ENCODE assay signal across 10 cellular contexts in the genomic region with DNA sequence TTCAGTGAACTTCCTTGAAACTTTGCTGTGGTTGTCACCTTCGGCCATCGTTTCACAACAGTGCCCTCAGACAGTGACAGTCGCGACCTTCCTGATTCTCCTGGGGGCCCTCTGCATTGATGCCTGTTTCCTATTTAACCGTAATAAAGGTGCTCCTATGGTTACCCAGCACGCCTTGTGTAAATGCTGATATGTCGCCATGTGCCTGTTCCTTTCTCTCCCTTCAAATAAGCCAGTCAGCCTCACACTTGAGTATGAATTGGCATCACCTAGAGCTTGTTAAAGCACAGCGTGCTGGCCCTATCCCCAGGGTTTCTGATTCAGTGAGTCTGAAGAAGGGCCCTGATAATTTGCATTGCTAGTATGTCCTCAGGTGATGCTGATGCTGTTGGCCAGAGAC.
DNase-seq lines count a peak whose midpoint lies in the region; ATAC-seq and TF ChIP-seq lines count a peak whose summit lies in the region.
"Had no signal": no experiment of that assay in that cellular context is flagged by ENCODE, and none has a peak within 500 bp of the region (broad histone marks: within the 10 kb centered on the region; RNA-seq: fewer than 3 reads in every experiment).

No MANE protein-coding gene starts in this region.

- H3K36me3 ChIP-seq in mucosa of descending colon (ENCODE audit: low read depth) = no peaks in the 10 kb centered on the region

- intact Hi-C loops in mucosa of descending colon (cut with DNase I, micrococcal nuclease) = no loop called here

- H3K4me1 ChIP-seq in mucosa of descending colon (ENCODE audit: low read depth) = no peaks in the 10 kb centered on the region

- no peaks in the 10 kb centered on the region for H3K9me3 ChIP-seq in mucosa of descending colon

- no peak overlapping the region for H3K4me3 ChIP-seq in mucosa of descending colon

- TF ChIP-seq CTCF in mucosa of descending colon (IDR thresholded peaks at IDR 0.05) = no peak

- peak; percentile 82 for DNase-seq in COR-L47 (lab: John Stamatoyannopoulos, UW)
- peak; percentile 43 to 50 for DNase-seq in Kasumi-1 (lab: John Stamatoyannopoulos, UW)
- DNase-seq in SKM-1 treated with dmso at 0.1 percent for 144 hours (lab: John Stamatoyannopoulos, UW; ENCODE audit: unreplicated experiment) = peak; percentile 84
- DNase-seq in mucosa of descending colon = no peak
- no peak for DNase-seq in HuH-7.5 (ENCODE audit: low spot score)
- DNase-seq: central memory CD4-positive, alpha-beta T cell had no signal

- peak; percentile 43 for ATAC-seq in mucosa of descending colon
- ATAC-seq in HG02571 (IDR thresholded peaks at IDR 0.05; ENCODE audit: unreplicated experiment) = no peak
- ATAC-seq in HG02973 (IDR thresholded peaks at IDR 0.05; ENCODE audit: unreplicated experiment) = no peak
- no peak for ATAC-seq in HG03196 (IDR thresholded peaks at IDR 0.05; ENCODE audit: unreplicated experiment)
- ATAC-seq: Right ventricle myocardium inferior had no signal

Comparison
In these comparisons a context has a peak if more than half of its experiments do, and no peak if none do; other contexts are left out.
1. DNase-seq: peak in COR-L47 (single experiment), Kasumi-1 (2 of 2) and SKM-1 treated with dmso at 0.1 percent for 144 hours (single experiment); none in mucosa of descending colon (0 of 3) and HuH-7.5 (single experiment).